ENCODE assay signal across 19 cellular contexts in genomic region chr1:203207751-203208150, GRCh38. TPM values are rescaled to one million over a fixed set of nuclear protein-coding genes. Genes with fewer than 3 reads are reported as not detected.
DNase-seq lines count a peak whose midpoint lies in the region; ATAC-seq and TF ChIP-seq lines count a peak whose summit lies in the region.
"Had no signal": no experiment of that assay in that cellular context is flagged by ENCODE, and none has a peak within 500 bp of the region (broad histone marks: within the 10 kb centered on the region; RNA-seq: fewer than 3 reads in every experiment).

No MANE protein-coding gene starts in this region.

- H3K18ac ChIP-seq in trophoblast cell (ENCODE audit: low read length), result no peak overlapping the region

- H3K9ac ChIP-seq in trophoblast cell (ENCODE audit: low read length), result no peak overlapping the region

- POLR2A ChIA-PET in A673 (lab: Charles Lee; ENCODE audit: low non-redundant PET), result no interaction called here

- H2BK12ac ChIP-seq in trophoblast cell (ENCODE audit: low read length), result no peak overlapping the region

- H4K12ac ChIP-seq in trophoblast cell (ENCODE audit: low read depth, low read length), result no peak overlapping the region

- H2AFZ ChIP-seq in trophoblast cell (ENCODE audit: insufficient read depth, low read length, poor library complexity), result no peak overlapping the region

- no TSS peak for BruUV-seq in A673 (replicated peaks; lab: Mats Ljungman, UMichigan)

- intact Hi-C loops in A673 (cut with micrococcal nuclease; ENCODE audit: unreplicated experiment), result no loop called here
- intact Hi-C loops in body of pancreas (cut with DNase I), result no loop called here

- no peak overlapping the region for H2AK5ac ChIP-seq in trophoblast cell (ENCODE audit: low read length)

- no peak for TF ChIP-seq POLR2A in body of pancreas (IDR thresholded peaks at IDR 0.05)

- WGBS in body of pancreas, 2 donors, result 56 to 80% methylated on average over 2 of the region's 2 CpGs
- WGBS in trophoblast cell (ENCODE audit: extremely low coverage, insufficient coverage, insufficient read length), result no CpG with 5 or more reads among the region's 2 CpGs

- no peak overlapping the region for H3K4me3 Mint-ChIP-seq in activated T-cell treated with anti-CD3 and anti-CD28 coated beads, Interleukin-2, amount 50 U/mL, for 24 hours
- H3K4me3 Mint-ChIP-seq: CD4-positive, alpha-beta T cell; T-cell had no signal

- no peak overlapping the region for H2BK5ac ChIP-seq in trophoblast cell (ENCODE audit: low read depth, low read length, poor library complexity)

- H3K27me3 ChIP-seq in A673 (replicated peaks; ENCODE audit: insufficient read depth, low read depth, low read length, poor library complexity) (no peaks in the 10 kb centered on the region), body of pancreas (no peaks in the 10 kb centered on the region), trophoblast cell (ENCODE audit: insufficient read depth, low read length) (no peaks in the 10 kb centered on the region)

- H3K27ac Mint-ChIP-seq in activated T-cell treated with anti-CD3 and anti-CD28 coated beads, Interleukin-2, amount 50 U/mL, for 24 hours, result no peak overlapping the region
- H3K27ac Mint-ChIP-seq: CD4-positive, alpha-beta T cell; T-cell had no signal

- no peaks in the 10 kb centered on the region for H3K9me3 ChIP-seq in A673 (ENCODE audit: low read depth, low read length, poor library complexity, severe bottlenecking)
- no peaks in the 10 kb centered on the region for H3K9me3 ChIP-seq in body of pancreas
- H3K9me3 ChIP-seq in trophoblast cell (ENCODE audit: insufficient read depth, low read depth, low read length), result peaks cover 3% of the 10 kb centered on the region

- DNase-seq in A673 (ENCODE audit: low spot score) (peak; percentile 31), DMS 273 (lab: John Stamatoyannopoulos, UW; ENCODE audit: unreplicated experiment) (peak; percentile 58), NCI-H2171 (lab: John Stamatoyannopoulos, UW) (peak; percentile 71), cerebellum (ENCODE audit: low spot score) (peak; percentile 17), body of pancreas (no peak), trophoblast cell (no peak)
- DNase-seq in activated naive CD4-positive, alpha-beta T cell treated with Interleukin-2 at 50 U/mL for 16 hours, result no peak
- DNase-seq in activated T-cell treated with anti-CD3 and anti-CD28 coated beads, Interleukin-2, amount 50 U/mL, for 24 hours, result no peak
- DNase-seq: AML-193; CD4-positive, alpha-beta T cell; Karpas-422; NCI-H2081; NCI-H510A; NK-92 treated with Interleukin-12 subunit alpha and Interleukin-12 subunit beta, amount 100 ng/mL, for 24 hours had no signal

- ATAC-seq in body of pancreas, result no peak
- ATAC-seq: HepG2, T-cell had no signal

- H4K91ac ChIP-seq in trophoblast cell (ENCODE audit: low read depth, low read length), result no peak overlapping the region

- no peaks in the 10 kb centered on the region for H3K79me1 ChIP-seq in trophoblast cell (ENCODE audit: low read length)

- no peaks in the 10 kb centered on the region for H3K9me3 Mint-ChIP-seq in activated T-cell treated with anti-CD3 and anti-CD28 coated beads, Interleukin-2, amount 50 U/mL, for 24 hours
- H3K9me3 Mint-ChIP-seq: CD4-positive, alpha-beta T cell; T-cell had no signal

- no peaks in the 10 kb centered on the region for H3K4me1 Mint-ChIP-seq in activated T-cell treated with anti-CD3 and anti-CD28 coated beads, Interleukin-2, amount 50 U/mL, for 24 hours (ENCODE audit: low read depth)
- H3K4me1 Mint-ChIP-seq: T-cell had no signal

- H3K36me3 ChIP-seq in A673 (ENCODE audit: insufficient read depth, low read length, poor library complexity, severe bottlenecking) (no peaks in the 10 kb centered on the region), body of pancreas (replicated peaks in 1 of 2; ENCODE audit: insufficient read depth in 1 of 2, low read depth in 2 of 2) (no peaks in the 10 kb centered on the region), trophoblast cell (ENCODE audit: control insufficient read depth in 1 of 2, insufficient read depth in 2 of 2, low read length in 2 of 2) (no peaks in the 10 kb centered on the region)

- no peak overlapping the region for H3K14ac ChIP-seq in trophoblast cell (ENCODE audit: low read length)

- no peak overlapping the region for H3K23ac ChIP-seq in trophoblast cell (ENCODE audit: low read length)

- H3K27ac ChIP-seq in A673 (ENCODE audit: low read depth, low read length, poor library complexity, severe bottlenecking) (no peak overlapping the region), body of pancreas (no peak overlapping the region), trophoblast cell (ENCODE audit: low read depth, low read length) (no peak overlapping the region)
- H3K27ac ChIP-seq: SK-N-MC had no signal

- H3K4ac ChIP-seq in trophoblast cell (ENCODE audit: low read depth, low read length), result no peak overlapping the region

- H3K27me3 Mint-ChIP-seq in activated T-cell treated with anti-CD3 and anti-CD28 coated beads, Interleukin-2, amount 50 U/mL, for 24 hours, result no peaks in the 10 kb centered on the region
- H3K27me3 Mint-ChIP-seq: CD4-positive, alpha-beta T cell had no signal

- TF ChIP-seq CTCF in A673 (conservative IDR thresholded peaks at IDR 0.05; ENCODE audit: low read depth, low read length), result no peak
- TF ChIP-seq CTCF in body of pancreas (IDR thresholded peaks at IDR 0.05), result no peak

- H3K4me2 ChIP-seq in trophoblast cell (ENCODE audit: low read length), result no peak overlapping the region

- no peak overlapping the region for H2BK120ac ChIP-seq in trophoblast cell (ENCODE audit: insufficient read depth, low read length, poor library complexity)

- H3K36me3 Mint-ChIP-seq in activated T-cell treated with anti-CD3 and anti-CD28 coated beads, Interleukin-2, amount 50 U/mL, for 24 hours (ENCODE audit: low read depth), result no peaks in the 10 kb centered on the region
- H3K36me3 Mint-ChIP-seq: T-cell had no signal

- CTCF ChIA-PET in A673 (lab: Charles Lee), result no interaction called here

- no peaks in the 10 kb centered on the region for H3K79me2 ChIP-seq in trophoblast cell (ENCODE audit: control insufficient read depth, insufficient read depth, low read length, poor library complexity)

- H3K4me3 ChIP-seq in A673 (ENCODE audit: low read depth, low read length, poor library complexity, severe bottlenecking) (no peak overlapping the region), body of pancreas (no peak overlapping the region), trophoblast cell (ENCODE audit: low read depth, low read length) (no peak overlapping the region)
- H3K4me3 ChIP-seq: SK-N-MC had no signal

- H4K8ac ChIP-seq in trophoblast cell (ENCODE audit: low read depth, low read length), result no peak overlapping the region

- peaks cover 18% of the 10 kb centered on the region for H3K4me1 ChIP-seq in A673 (ENCODE audit: insufficient read depth, low read length, poor library complexity, severe bottlenecking)
- H3K4me1 ChIP-seq in body of pancreas, result no peaks in the 10 kb centered on the region
- H3K4me1 ChIP-seq in trophoblast cell (ENCODE audit: control insufficient read depth in 1 of 2, insufficient read depth in 2 of 2, low read length in 2 of 2), result peaks cover 0 to 5% of the 10 kb centered on the region in 2 experiments

RNA-seq across cellular contexts. Expression of gene CHI3L1, which starts 21.2 kb away (rescaled TPM):
- not detected in 2 replicates for total RNA-seq in A673 (2021)
- total RNA-seq in cerebellum, result 0.18 TPM
- 1 to 10 TPM; 5.4 to 8.2 TPM for total RNA-seq in body of pancreas
- polyA plus RNA-seq in trophoblast cell (2013), result not detected in 2 replicates
- total RNA-seq: CD4-positive, alpha-beta T cell; Daoy; H4 had no signal

RNA-seq across cellular contexts. Expression of gene CHIT1, which starts 21.7 kb away (rescaled TPM):
- not detected in 2 replicates for total RNA-seq in A673 (2021)
- 1.5 TPM for total RNA-seq in cerebellum
- total RNA-seq in body of pancreas, result under 1 TPM in 1 of 2 donors, not detected in 1; 0.26 TPM
- not detected in 2 replicates for polyA plus RNA-seq in trophoblast cell (2013)
- total RNA-seq: Daoy, H4, HepG2 had no signal
- polyA plus RNA-seq: HepG2 had no signal

RNA-seq across cellular contexts. Expression of gene MYBPH, which starts 32.1 kb away (rescaled TPM):
- not detected in 2 replicates for total RNA-seq in A673 (2021)
- total RNA-seq in cerebellum, result not detected
- total RNA-seq in body of pancreas, result not detected
- polyA plus RNA-seq in trophoblast cell (2013), result not detected in 2 replicates
- total RNA-seq: CD4-positive, alpha-beta T cell; Daoy; H4; HepG2; T-cell had no signal
- polyA plus RNA-seq: HepG2 had no signal

Comparison
In these comparisons a context has a peak if more than half of its experiments do, and no peak if none do; other contexts are left out.
1. DNase-seq: peak in A673 (single experiment), DMS 273 (single experiment), NCI-H2171 (single experiment) and cerebellum (single experiment); none in activated naive CD4-positive, alpha-beta T cell treated with Interleukin-2 at 50 U/mL for 16 hours (single experiment), body of pancreas (0 of 4), trophoblast cell (0 of 2) and activated T-cell treated with anti-CD3 and anti-CD28 coated beads, Interleukin-2, amount 50 U/mL, for 24 hours (single experiment).